9 cellular contexts compared by ENCODE assay signal in genomic region chrX:40733691-40734090, GRCh38. TPM values are rescaled to one million over a fixed set of nuclear protein-coding genes. Genes with fewer than 3 reads are reported as not detected.
DNase-seq lines count a peak whose midpoint lies in the region; ATAC-seq, FAIRE-seq and TF ChIP-seq lines count a peak whose summit lies in the region.
"Had no signal": no experiment of that assay in that cellular context is flagged by ENCODE, and none has a peak within 500 bp of the region (broad histone marks: within the 10 kb centered on the region; RNA-seq: fewer than 3 reads in every experiment).

No MANE protein-coding gene starts in this region.

- no peak overlapping the region for H3K4me3 ChIP-seq in effector memory CD4-positive, alpha-beta T cell (ENCODE audit: insufficient read depth, low read depth, low read length, poor library complexity, severe bottlenecking)
- peak overlapping the region; percentile 83 for H3K4me3 ChIP-seq in neuron (ENCODE audit: low read length)

- H2AFZ ChIP-seq in neuron (ENCODE audit: low read depth, low read length), result no peak overlapping the region

- no peaks in the 10 kb centered on the region for H3K27me3 ChIP-seq in effector memory CD4-positive, alpha-beta T cell (replicated peaks; ENCODE audit: control insufficient read depth, insufficient read depth, low read length, poor library complexity, severe bottlenecking)
- H3K27me3 ChIP-seq in neuron (ENCODE audit: insufficient read depth, low read length), result no peaks in the 10 kb centered on the region

- DNase-seq in EH (ENCODE audit: low read depth), result peak; percentile 11
- DNase-seq in NCI-H226, result peak; percentile 2
- no peak for DNase-seq in effector memory CD4-positive, alpha-beta T cell
- no peak for DNase-seq in omental fat pad (ENCODE audit: low spot score)
- DNase-seq in NCI-H146 treated with DMSO at 0.1 percent for 48 hours (lab: John Stamatoyannopoulos, UW; ENCODE audit: unreplicated experiment), result no peak
- no peak for DNase-seq in H54 (ENCODE audit: insufficient read length, low spot score)
- DNase-seq in NK-92 (lab: John Stamatoyannopoulos, UW; ENCODE audit: unreplicated experiment), result no peak
- DNase-seq: nucleus accumbens had no signal

- no peak for TF ChIP-seq CTCF in omental fat pad (IDR thresholded peaks at IDR 0.05)

- no peaks in the 10 kb centered on the region for H3K9me3 ChIP-seq in effector memory CD4-positive, alpha-beta T cell (ENCODE audit: control insufficient read depth, low read length)
- H3K9me3 ChIP-seq in neuron (ENCODE audit: low read length), result no peaks in the 10 kb centered on the region

- no peaks in the 10 kb centered on the region for H3K36me3 ChIP-seq in effector memory CD4-positive, alpha-beta T cell (ENCODE audit: control insufficient read depth, insufficient read depth, low read length)
- no peaks in the 10 kb centered on the region for H3K36me3 ChIP-seq in neuron (ENCODE audit: insufficient read depth, low read length)

- FAIRE-seq in H54 (lab: Jason Lieb, UNC), result no peak

- no peak for TF ChIP-seq POLR2A in H54 (IDR thresholded peaks at IDR 0.05; ENCODE audit: low read depth, low read length)

- peak overlapping the region; percentile 91 for H3K27ac ChIP-seq in effector memory CD4-positive, alpha-beta T cell (ENCODE audit: insufficient read depth, low read length, poor library complexity, severe bottlenecking)

- ATAC-seq in omental fat pad (ENCODE audit: low FRiP score), result no peak

- peaks cover 12% of the 10 kb centered on the region for H3K4me1 ChIP-seq in effector memory CD4-positive, alpha-beta T cell (ENCODE audit: control insufficient read depth, insufficient read depth, low read length, poor library complexity, severe bottlenecking)
- peaks cover 9% of the 10 kb centered on the region for H3K4me1 ChIP-seq in neuron (ENCODE audit: insufficient read depth, low read length)

RNA-seq across cellular contexts. Expression of gene MED14, which starts 1.7 kb away (rescaled TPM):
- total RNA-seq in omental fat pad, result 10 to 100 TPM; 26.5 to 36.9 (median 32.4) TPM

Comparison
In these comparisons a context has a peak if more than half of its experiments do, and no peak if none do; other contexts are left out.
1. DNase-seq: peak in EH (single experiment) and NCI-H226 (single experiment); none in effector memory CD4-positive, alpha-beta T cell (0 of 3), omental fat pad (single experiment), NCI-H146 treated with DMSO at 0.1 percent for 48 hours (single experiment), H54 (single experiment) and NK-92 (single experiment).